13 cellular contexts compared by ENCODE assay signal in genomic region chr22:35315141-35315854, GRCh38. TPM values are rescaled to one million over a fixed set of nuclear protein-coding genes. Genes with fewer than 3 reads are reported as not detected.
DNase-seq lines count a peak whose midpoint lies in the region; ATAC-seq and TF ChIP-seq lines count a peak whose summit lies in the region.
"Had no signal": no experiment of that assay in that cellular context is flagged by ENCODE, and none has a peak within 500 bp of the region (broad histone marks: within the 10 kb centered on the region; RNA-seq: fewer than 3 reads in every experiment).

No MANE protein-coding gene starts in this region.

- no TSS peak for BruUV-seq in Caco-2 (replicated peaks; lab: Mats Ljungman, UMichigan)

- H3K4me3 Mint-ChIP-seq in Caco-2 (ENCODE audit: unreplicated experiment): no peak overlapping the region
- H3K4me3 Mint-ChIP-seq in activated CD4-positive, alpha-beta memory T cell treated with anti-CD3 and anti-CD28 coated beads for 36 hours: no peak overlapping the region
- H3K4me3 Mint-ChIP-seq: activated naive CD8-positive, alpha-beta T cell; CD8-positive, alpha-beta memory T cell had no signal

- CTCF ChIA-PET in Caco-2 (lab: Charles Lee): no interaction called here
- CTCF ChIA-PET in activated CD4-positive, alpha-beta memory T cell treated with anti-CD3 and anti-CD28 coated beads for 36 hours (lab: Charles Lee): interaction anchor here (1.4 kb wide), 1 partner anchor 36 kb away, joined by 5 read pairs; no protein-coding TSS in a partner anchor

- peak overlapping the region; percentile 22 for H3K9ac ChIP-seq in skeletal muscle satellite cell (ENCODE audit: low read depth, low read length)

- H3K27me3 ChIP-seq in Caco-2 (replicated peaks; ENCODE audit: control insufficient read depth, insufficient read depth, low read length) (no peaks in the 10 kb centered on the region), cardiac muscle cell (no peaks in the 10 kb centered on the region), skeletal muscle satellite cell (ENCODE audit: control insufficient read depth, insufficient read depth, low read length) (no peaks in the 10 kb centered on the region), WERI-Rb-1 (ENCODE audit: insufficient read depth, low read depth, severe bottlenecking) (no peaks in the 10 kb centered on the region)

- TF ChIP-seq CTCF in Caco-2 (IDR thresholded peaks at IDR 0.05; ENCODE audit: insufficient read depth in 1 of 2, low read depth in 1 of 2, low read length in 1 of 2, severe bottlenecking in 1 of 2, unreplicated experiment in 1 of 2) (no peak), cardiac muscle cell (IDR thresholded peaks at IDR 0.05; ENCODE audit: low read depth, low read length) (no peak), WERI-Rb-1 (IDR thresholded peaks at IDR 0.05; ENCODE audit: low read depth, low read length) (no peak), GM20000 (IDR thresholded peaks at IDR 0.05; ENCODE audit: extremely low read depth, missing control alignments) (no peak)

- H3K27ac ChIP-seq in cardiac muscle cell (peak overlapping the region; percentile 40), WERI-Rb-1 (no peak overlapping the region)

- peaks cover 10% of the 10 kb centered on the region for H3K36me3 Mint-ChIP-seq in Caco-2 (ENCODE audit: insufficient read depth, unreplicated experiment)
- peaks cover 5% of the 10 kb centered on the region for H3K36me3 Mint-ChIP-seq in activated CD4-positive, alpha-beta memory T cell treated with anti-CD3 and anti-CD28 coated beads for 36 hours
- H3K36me3 Mint-ChIP-seq: activated naive CD8-positive, alpha-beta T cell had no signal

- H3K9me3 ChIP-seq in Caco-2 (no peaks in the 10 kb centered on the region), cardiac muscle cell (ENCODE audit: low read depth) (no peaks in the 10 kb centered on the region), skeletal muscle satellite cell (replicated peaks; ENCODE audit: low read length) (no peaks in the 10 kb centered on the region), WERI-Rb-1 (ENCODE audit: severe bottlenecking) (no peaks in the 10 kb centered on the region)

- H3K4me1 ChIP-seq in Caco-2: peaks cover 29% of the 10 kb centered on the region
- H3K4me1 ChIP-seq in cardiac muscle cell (ENCODE audit: low read depth): peaks cover 32% of the 10 kb centered on the region
- peaks cover 46% of the 10 kb centered on the region for H3K4me1 ChIP-seq in skeletal muscle satellite cell (ENCODE audit: control insufficient read depth, insufficient read depth, low read length)

- POLR2A ChIA-PET in Caco-2 (lab: Charles Lee): no interaction called here
- POLR2A ChIA-PET in activated CD4-positive, alpha-beta memory T cell treated with anti-CD3 and anti-CD28 coated beads for 36 hours (lab: Charles Lee): interaction anchor here (1.1 kb wide), 1 partner anchor 15 kb away, joined by 10 read pairs; no protein-coding TSS in a partner anchor

- DNase-seq in Caco-2: peak in 1 of 2 experiments; percentile 30
- DNase-seq in activated CD4-positive, alpha-beta memory T cell treated with anti-CD3 and anti-CD28 coated beads for 36 hours: no peak
- no peak for DNase-seq in cardiac muscle cell (ENCODE audit: low read depth in 1 of 2, low spot score in 1 of 2)
- DNase-seq in WERI-Rb-1: no peak
- DNase-seq in NCI-H446 treated with DMSO at 0.1 percent for 48 hours (lab: John Stamatoyannopoulos, UW): no peak
- no peak for DNase-seq in GM20000 (ENCODE audit: low spot score)
- DNase-seq: activated CD4-positive, alpha-beta T cell treated with anti-CD3 and anti-CD28 coated beads, Interleukin-2, amount 50 U/mL, for 4 hours; mammary epithelial cell; stimulated activated CD4-positive, alpha-beta T cell treated with anti-CD3 and anti-CD28 coated beads, Interleukin-4, amount 100 ng/mL, for 24 hours had no signal

- intact Hi-C loops in Caco-2 (cut with micrococcal nuclease; ENCODE audit: unreplicated experiment): no loop called here
- intact Hi-C loops in activated CD4-positive, alpha-beta memory T cell treated with anti-CD3 and anti-CD28 coated beads for 36 hours (cut with micrococcal nuclease): no loop called here

- H3K36me3 ChIP-seq in Caco-2 (ENCODE audit: control insufficient read depth, insufficient read depth, low read length): peaks cover 1% of the 10 kb centered on the region; the same call in 1 of the 2 replicates
- peaks cover 3% of the 10 kb centered on the region for H3K36me3 ChIP-seq in cardiac muscle cell
- peaks cover 29% of the 10 kb centered on the region for H3K36me3 ChIP-seq in skeletal muscle satellite cell (ENCODE audit: insufficient read depth, low read length)
- peaks cover 3% of the 10 kb centered on the region; the same call in 1 of the 2 replicates for H3K36me3 ChIP-seq in WERI-Rb-1

- H3K4me1 Mint-ChIP-seq in Caco-2 (ENCODE audit: low read depth, unreplicated experiment): peaks cover 14% of the 10 kb centered on the region
- H3K4me1 Mint-ChIP-seq in activated CD4-positive, alpha-beta memory T cell treated with anti-CD3 and anti-CD28 coated beads for 36 hours (ENCODE audit: low read depth): peaks cover 56% of the 10 kb centered on the region

- no peak for ATAC-seq in GM18873 (IDR thresholded peaks at IDR 0.05; ENCODE audit: low FRiP score, unreplicated experiment)

- peak overlapping the region; percentile 64 for H3K27ac Mint-ChIP-seq in Caco-2 (ENCODE audit: unreplicated experiment)
- H3K27ac Mint-ChIP-seq in activated CD4-positive, alpha-beta memory T cell treated with anti-CD3 and anti-CD28 coated beads for 36 hours: peak overlapping the region; percentile 24
- H3K27ac Mint-ChIP-seq: activated naive CD8-positive, alpha-beta T cell had no signal

- no peaks in the 10 kb centered on the region for H3K9me3 Mint-ChIP-seq in Caco-2 (ENCODE audit: unreplicated experiment)
- H3K9me3 Mint-ChIP-seq in activated CD4-positive, alpha-beta memory T cell treated with anti-CD3 and anti-CD28 coated beads for 36 hours: no peaks in the 10 kb centered on the region
- H3K9me3 Mint-ChIP-seq: CD8-positive, alpha-beta memory T cell had no signal

- H3K4me2 ChIP-seq in skeletal muscle satellite cell (ENCODE audit: low read length): peak overlapping the region; percentile 37

- H3K4me3 ChIP-seq in Caco-2 (ENCODE audit: low read depth, low read length): no peak overlapping the region
- no peak overlapping the region for H3K4me3 ChIP-seq in cardiac muscle cell
- no peak overlapping the region for H3K4me3 ChIP-seq in skeletal muscle satellite cell (ENCODE audit: low read length)
- no peak overlapping the region for H3K4me3 ChIP-seq in WERI-Rb-1 (ENCODE audit: low read depth, low read length)

- no peaks in the 10 kb centered on the region for H3K27me3 Mint-ChIP-seq in Caco-2 (ENCODE audit: insufficient read depth, unreplicated experiment)
- no peaks in the 10 kb centered on the region for H3K27me3 Mint-ChIP-seq in activated CD4-positive, alpha-beta memory T cell treated with anti-CD3 and anti-CD28 coated beads for 36 hours
- H3K27me3 Mint-ChIP-seq: activated naive CD8-positive, alpha-beta T cell; CD8-positive, alpha-beta memory T cell had no signal

RNA-seq across cellular contexts. Expression of gene TOM1, which starts 15.6 kb away (rescaled TPM):
- total RNA-seq in Caco-2 (2022) (43.3 and 47.4 TPM in 2 replicates), cardiac muscle cell (66.3 and 107 TPM in 2 replicates)
- 10 to 100 TPM; 29.8 to 31.1 TPM for total RNA-seq in activated CD4-positive, alpha-beta memory T cell treated with anti-CD3 and anti-CD28 coated beads for 36 hours
- polyA plus RNA-seq in cardiac muscle cell: 76.2 and 84.9 TPM in 2 replicates
- 33.0 and 38.0 TPM in 2 replicates for total RNA-seq in skeletal muscle satellite cell (2012; rRNA removed)

RNA-seq across cellular contexts. Expression of gene HMGXB4, which starts 58.0 kb away (rescaled TPM):
- 22.3 and 22.6 TPM in 2 replicates for total RNA-seq in Caco-2 (2022)
- total RNA-seq in activated CD4-positive, alpha-beta memory T cell treated with anti-CD3 and anti-CD28 coated beads for 36 hours: 10 to 100 TPM; 33.9 to 35.7 TPM
- 8.1 and 17.7 TPM in 2 replicates for total RNA-seq in cardiac muscle cell
- 16.8 and 21.1 TPM in 2 replicates for polyA plus RNA-seq in cardiac muscle cell
- 11.6 and 16.2 TPM in 2 replicates for total RNA-seq in skeletal muscle satellite cell (2012; rRNA removed)
